In genomic region chr21:31698461-31698860, GRCh38 we compare ENCODE assay signal across 23 cellular contexts.
"Had no signal": no experiment of that assay in that cellular context is flagged by ENCODE, and none has a peak within 500 bp of the region (broad histone marks: within the 10 kb centered on the region; RNA-seq: fewer than 3 reads in every experiment).

No MANE protein-coding gene starts in this region.

- H2AFZ ChIP-seq: hepatocyte had no signal

- ATAC-seq: left colon; left ventricle myocardium superior; mucosa of descending colon; naive thymus-derived CD8-positive, alpha-beta T cell; psoas muscle; sciatic nerve; stimulated activated naive B cell treated with anti-CD40 and anti-IgM and Interleukin-4, amounts not matched to agents 10 μg/mL and 1 μg/mL and 100 μg/mL, for 72 hours; stimulated activated naive CD8-positive, alpha-beta T cell treated with anti-CD3 and anti-CD28 coated beads, Interleukin-15, amount 100 ng/mL, for 72 hours had no signal

- H3K9me3 ChIP-seq: colonic mucosa, mucosa of descending colon, neutrophil, psoas muscle, spleen, thoracic aorta, transverse colon had no signal

- H3K4me3 Mint-ChIP-seq: naive thymus-derived CD8-positive, alpha-beta T cell; stimulated activated naive B cell treated with anti-CD40 and anti-IgM and Interleukin-4, amounts not matched to agents 10 μg/mL and 1 μg/mL and 100 μg/mL, for 72 hours; stimulated activated naive CD8-positive, alpha-beta T cell treated with anti-CD3 and anti-CD28 coated beads, Interleukin-15, amount 100 ng/mL, for 72 hours had no signal

- H3K27ac Mint-ChIP-seq: stimulated activated naive B cell treated with anti-CD40 and anti-IgM and Interleukin-4, amounts not matched to agents 10 μg/mL and 1 μg/mL and 100 μg/mL, for 72 hours had no signal

- H3K4me2 ChIP-seq: hepatocyte had no signal

- H3K4me1 Mint-ChIP-seq: stimulated activated naive CD8-positive, alpha-beta T cell treated with anti-CD3 and anti-CD28 coated beads, Interleukin-15, amount 100 ng/mL, for 72 hours had no signal

- H3K9me3 Mint-ChIP-seq: naive thymus-derived CD8-positive, alpha-beta T cell; stimulated activated naive B cell treated with anti-CD40 and anti-IgM and Interleukin-4, amounts not matched to agents 10 μg/mL and 1 μg/mL and 100 μg/mL, for 72 hours; stimulated activated naive CD8-positive, alpha-beta T cell treated with anti-CD3 and anti-CD28 coated beads, Interleukin-15, amount 100 ng/mL, for 72 hours had no signal

- H3K4me3 ChIP-seq: colonic mucosa, hepatocyte, lung, mucosa of descending colon, psoas muscle, spleen, thoracic aorta, transverse colon had no signal

- H3K27me3 Mint-ChIP-seq: naive thymus-derived CD8-positive, alpha-beta T cell; stimulated activated naive B cell treated with anti-CD40 and anti-IgM and Interleukin-4, amounts not matched to agents 10 μg/mL and 1 μg/mL and 100 μg/mL, for 72 hours; stimulated activated naive CD8-positive, alpha-beta T cell treated with anti-CD3 and anti-CD28 coated beads, Interleukin-15, amount 100 ng/mL, for 72 hours had no signal

- H3K27me3 ChIP-seq: colonic mucosa, hepatocyte, neutrophil, spleen, transverse colon had no signal

- H3K27ac ChIP-seq: colonic mucosa, hepatocyte, neutrophil, psoas muscle, spleen, thoracic aorta, transverse colon had no signal

- H3K4me1 ChIP-seq: colonic mucosa, psoas muscle, spleen, transverse colon had no signal

- DNase-seq: colonic mucosa; effector CD4-positive, alpha-beta T cell; foreskin melanocyte; head of caudate nucleus; left colon; left ventricle myocardium superior; mucosa of descending colon; naive thymus-derived CD8-positive, alpha-beta T cell; psoas muscle; retina; spleen; stimulated activated CD4-positive, alpha-beta T cell treated with anti-CD3 and anti-CD28 coated beads, Interleukin-15, amount 100 ng/mL, for 24 hours; stimulated activated CD4-positive, alpha-beta T cell treated with anti-CD3 and anti-CD28 coated beads, Interleukin-1b, Interleukin-23, amount 100 ng/mL, for 48 hours; stimulated activated CD4-positive, alpha-beta T cell treated with anti-CD3 and anti-CD28 coated beads, Interleukin-4, amount 100 ng/mL, for 24 hours; stimulated activated naive B cell treated with anti-CD40 and anti-IgM and Interleukin-4, amounts not matched to agents 10 μg/mL and 1 μg/mL and 100 μg/mL, for 72 hours; stimulated activated naive CD8-positive, alpha-beta T cell treated with anti-CD3 and anti-CD28 coated beads, Interleukin-15, amount 100 ng/mL, for 72 hours; substantia nigra; transverse colon had no signal
